In the genomic region with DNA sequence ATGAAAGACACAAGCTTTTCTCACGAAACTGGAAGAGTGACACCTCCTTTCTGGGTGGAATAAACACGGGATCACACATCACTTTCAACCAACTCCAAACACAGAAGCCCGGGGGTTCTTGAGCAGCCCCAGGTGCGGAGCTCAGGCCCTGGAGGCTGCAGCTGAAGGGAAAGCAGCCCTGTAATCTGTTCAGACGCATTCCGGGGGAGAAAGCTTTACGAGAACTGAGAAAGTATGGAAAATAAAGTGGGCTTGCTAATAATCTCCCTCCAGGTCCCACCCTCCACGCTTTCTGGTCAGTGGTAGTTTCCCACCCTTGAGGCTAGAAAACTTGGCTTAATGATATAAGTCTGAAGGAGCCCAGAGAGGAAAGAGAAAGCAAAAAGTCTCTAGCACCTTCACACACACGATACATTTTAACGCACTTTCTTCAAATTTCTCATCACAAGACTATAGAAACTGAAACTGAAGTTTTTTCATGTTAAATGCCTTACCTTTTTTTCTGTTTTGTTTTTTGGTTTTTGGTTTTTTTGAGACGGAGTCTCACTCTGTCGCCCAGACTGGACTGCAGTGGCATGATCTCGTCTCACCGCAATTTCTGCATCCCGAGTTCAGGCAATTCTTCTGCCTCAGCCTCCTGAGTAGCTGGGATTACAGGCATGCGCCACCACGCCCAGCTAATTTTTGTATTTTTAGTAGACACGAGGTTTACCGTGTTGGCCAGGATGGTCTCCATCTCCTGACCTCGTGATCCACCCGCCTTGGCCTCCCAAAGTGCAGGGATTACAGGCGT, we compare ENCODE assay signal across 20 cellular contexts.
A peak's percentile ranks its signal among the peaks of the same experiment; 100 is the strongest.
DNase-seq lines count a peak whose midpoint lies in the region; ATAC-seq, FAIRE-seq and TF ChIP-seq lines count a peak whose summit lies in the region.
"Had no signal": no experiment of that assay in that cellular context is flagged by ENCODE, and none has a peak within 500 bp of the region (broad histone marks: within the 10 kb centered on the region; RNA-seq: fewer than 3 reads in every experiment).

No MANE protein-coding gene starts in this region.

- no peak overlapping the region for H3K4me3 ChIP-seq in small intestine (ENCODE audit: low read depth in 1 of 2, low read length in 2 of 2)
- H3K4me3 ChIP-seq: BLaER1 treated with 17β-estradiol and CSF1 and Interleukin-3, amounts not matched to agents 10 nM and 100 nM; dorsolateral prefrontal cortex; gastroesophageal sphincter; HAP-1 had no signal

- CTCF ChIA-PET in activated B cell treated with CpG ODN at 0.5 μM for 24 hours (lab: Charles Lee), result no interaction called here

- H3K4me3 Mint-ChIP-seq in activated CD4-positive, alpha-beta T cell treated with anti-CD3 and anti-CD28 coated beads, Interleukin-2, amount 10 ng/mL, durations not matched to agents 24 days and 14 days, result peak overlapping the region; percentile 40
- peak overlapping the region; percentile 7 for H3K4me3 Mint-ChIP-seq in activated B cell treated with CpG ODN at 0.5 μM for 24 hours
- no peak overlapping the region for H3K4me3 Mint-ChIP-seq in nephron

- H3K27ac Mint-ChIP-seq in activated CD4-positive, alpha-beta T cell treated with anti-CD3 and anti-CD28 coated beads, Interleukin-2, amount 10 ng/mL, durations not matched to agents 24 days and 14 days, result peak overlapping the region; percentile 14
- H3K27ac Mint-ChIP-seq in activated B cell treated with CpG ODN at 0.5 μM for 24 hours, result no peak overlapping the region
- peak overlapping the region in 2 of 3 experiments; percentile 19 to 21 for H3K27ac Mint-ChIP-seq in nephron
- H3K27ac Mint-ChIP-seq: activated T-helper 2 cell treated with anti-CD3 and anti-CD28 coated beads, Interferon-gamma antibody, Interleukin-2, Interleukin-4, amounts not matched to agents 10 μg/mL and 5 μg/mL and 100 μg/mL, durations not matched to agents 14 hours and 24 hours and 36 hours had no signal

- peaks cover 1% of the 10 kb centered on the region for H3K36me3 Mint-ChIP-seq in activated CD4-positive, alpha-beta T cell treated with anti-CD3 and anti-CD28 coated beads, Interleukin-2, amount 10 ng/mL, durations not matched to agents 24 days and 14 days (ENCODE audit: low read depth)
- H3K36me3 Mint-ChIP-seq in activated B cell treated with CpG ODN at 0.5 μM for 24 hours (ENCODE audit: low read depth) (peaks cover 31% of the 10 kb centered on the region), nephron (ENCODE audit: low read depth) (peaks cover 40% of the 10 kb centered on the region)

- no peak for ATAC-seq in activated B cell treated with CpG ODN at 0.5 μM for 24 hours (ENCODE audit: low read depth)
- ATAC-seq: gastroesophageal sphincter had no signal

- H3K27ac ChIP-seq in small intestine (ENCODE audit: low read depth in 1 of 2, low read length in 1 of 2), result no peak overlapping the region
- H3K27ac ChIP-seq: BLaER1 treated with 17β-estradiol and CSF1 and Interleukin-3, amounts not matched to agents 10 nM and 100 nM; dorsolateral prefrontal cortex; gastroesophageal sphincter had no signal

- intact Hi-C loops in activated CD4-positive, alpha-beta T cell treated with anti-CD3 and anti-CD28 coated beads, Interleukin-2, amount 10 ng/mL, durations not matched to agents 24 days and 14 days (cut with micrococcal nuclease), result loop anchor here (5.0 kb wide), 1 partner anchor 46 kb away; no protein-coding TSS in a partner anchor
- intact Hi-C loops in activated B cell treated with CpG ODN at 0.5 μM for 24 hours (cut with micrococcal nuclease), result loop anchor here (2.0 kb wide), 1 partner anchor 14 kb away; no protein-coding TSS in a partner anchor

- peak; percentile 59 for DNase-seq in activated CD4-positive, alpha-beta T cell treated with anti-CD3 and anti-CD28 coated beads, Interleukin-2, amount 10 ng/mL, durations not matched to agents 24 days and 14 days
- no peak for DNase-seq in activated CD4-positive, alpha-beta T cell treated with anti-CD3 and anti-CD28 coated beads, Interleukin-2, amount 50 U/mL, for 48 hours
- DNase-seq in GM20000 (ENCODE audit: low spot score) (peak; percentile 49), activated B cell treated with CpG ODN at 0.5 μM for 24 hours (no peak), small intestine (no peak), dermis blood vessel endothelial cell (no peak), islet precursor cell (no peak)
- DNase-seq: dorsolateral prefrontal cortex, erythroblast, KBM-7, NCI-H1092 treated with DMSO at 0.1 percent for 48 hours, NCI-H524, OCI-M1, T-helper 9 cell had no signal

- POLR2A ChIA-PET in activated B cell treated with CpG ODN at 0.5 μM for 24 hours (lab: Charles Lee), result no interaction called here

- H3K9me3 ChIP-seq in small intestine (ENCODE audit: control insufficient read depth, low read depth), result no peaks in the 10 kb centered on the region
- H3K9me3 ChIP-seq: BLaER1 treated with 17β-estradiol and CSF1 and Interleukin-3, amounts not matched to agents 10 nM and 100 nM; gastroesophageal sphincter; HAP-1 had no signal

- H3K36me3 ChIP-seq in small intestine (ENCODE audit: control insufficient read depth in 2 of 2, insufficient read depth in 2 of 2, low read length in 2 of 2), result no peaks in the 10 kb centered on the region
- H3K36me3 ChIP-seq: HAP-1 had no signal

- 74 to 84% (median 80%) methylated on average over 22 of the region's 22 CpGs for WGBS in small intestine, 3 donors

- no peak for FAIRE-seq in small intestine (lab: Jason Lieb, UNC)
- FAIRE-seq: A204.1 had no signal

- H3K4me1 ChIP-seq in small intestine (ENCODE audit: control insufficient read depth in 2 of 2, insufficient read depth in 1 of 2, low read depth in 1 of 2, low read length in 1 of 2), result no peaks in the 10 kb centered on the region
- H3K4me1 ChIP-seq: BLaER1 treated with 17β-estradiol and CSF1 and Interleukin-3, amounts not matched to agents 10 nM and 100 nM; gastroesophageal sphincter; HAP-1 had no signal

- no peaks in the 10 kb centered on the region for H3K9me3 Mint-ChIP-seq in activated CD4-positive, alpha-beta T cell treated with anti-CD3 and anti-CD28 coated beads, Interleukin-2, amount 10 ng/mL, durations not matched to agents 24 days and 14 days
- no peaks in the 10 kb centered on the region for H3K9me3 Mint-ChIP-seq in activated B cell treated with CpG ODN at 0.5 μM for 24 hours
- no peaks in the 10 kb centered on the region for H3K9me3 Mint-ChIP-seq in nephron
- H3K9me3 Mint-ChIP-seq: activated T-helper 2 cell treated with anti-CD3 and anti-CD28 coated beads, Interferon-gamma antibody, Interleukin-2, Interleukin-4, amounts not matched to agents 10 μg/mL and 5 μg/mL and 100 μg/mL, durations not matched to agents 14 hours and 24 hours and 36 hours had no signal

- peaks cover 6% of the 10 kb centered on the region for H3K4me1 Mint-ChIP-seq in activated CD4-positive, alpha-beta T cell treated with anti-CD3 and anti-CD28 coated beads, Interleukin-2, amount 10 ng/mL, durations not matched to agents 24 days and 14 days
- peaks cover 4% of the 10 kb centered on the region for H3K4me1 Mint-ChIP-seq in activated B cell treated with CpG ODN at 0.5 μM for 24 hours
- H3K4me1 Mint-ChIP-seq in nephron, result peaks cover 39% of the 10 kb centered on the region

- no peaks in the 10 kb centered on the region for H3K27me3 ChIP-seq in small intestine (ENCODE audit: control insufficient read depth in 2 of 2, insufficient read depth in 2 of 2, low read length in 2 of 2)
- H3K27me3 ChIP-seq: BLaER1 treated with 17β-estradiol and CSF1 and Interleukin-3, amounts not matched to agents 10 nM and 100 nM; dorsolateral prefrontal cortex; gastroesophageal sphincter had no signal

- TF ChIP-seq CTCF in GM20000 (IDR thresholded peaks at IDR 0.05; ENCODE audit: extremely low read depth, missing control alignments), result no peak
- no peak for TF ChIP-seq CTCF in activated B cell treated with CpG ODN at 0.5 μM for 24 hours (IDR thresholded peaks at IDR 0.05)
- no peak for TF ChIP-seq CTCF in nephron (IDR thresholded peaks at IDR 0.05; ENCODE audit: unreplicated experiment in 3 of 3)

- H3K27me3 Mint-ChIP-seq in activated CD4-positive, alpha-beta T cell treated with anti-CD3 and anti-CD28 coated beads, Interleukin-2, amount 10 ng/mL, durations not matched to agents 24 days and 14 days, result no peaks in the 10 kb centered on the region
- no peaks in the 10 kb centered on the region for H3K27me3 Mint-ChIP-seq in activated B cell treated with CpG ODN at 0.5 μM for 24 hours
- no peaks in the 10 kb centered on the region for H3K27me3 Mint-ChIP-seq in nephron (ENCODE audit: low read depth)

Comparison
In these comparisons a context has a peak if more than half of its experiments do, and no peak if none do; other contexts are left out.
1. DNase-seq: peak in activated CD4-positive, alpha-beta T cell treated with anti-CD3 and anti-CD28 coated beads, Interleukin-2, amount 10 ng/mL, durations not matched to agents 24 days and 14 days (single experiment) and GM20000 (single experiment); none in activated CD4-positive, alpha-beta T cell treated with anti-CD3 and anti-CD28 coated beads, Interleukin-2, amount 50 U/mL, for 48 hours (0 of 2), activated B cell treated with CpG ODN at 0.5 μM for 24 hours (single experiment), small intestine (single experiment), dermis blood vessel endothelial cell (single experiment) and islet precursor cell (single experiment).
2. H3K4me3 Mint-ChIP-seq: peak in activated CD4-positive, alpha-beta T cell treated with anti-CD3 and anti-CD28 coated beads, Interleukin-2, amount 10 ng/mL, durations not matched to agents 24 days and 14 days (single experiment) and activated B cell treated with CpG ODN at 0.5 μM for 24 hours (single experiment); none in nephron (0 of 3).